In genomic region chr16:70480127-70481105, GRCh38 we compare ENCODE assay signal across 26 cellular contexts. TPM values are rescaled to one million over a fixed set of nuclear protein-coding genes. Genes with fewer than 3 reads are reported as not detected.
A peak's percentile ranks its signal among the peaks of the same experiment; 100 is the strongest.
DNase-seq lines count a peak whose midpoint lies in the region; ATAC-seq, FAIRE-seq and TF ChIP-seq lines count a peak whose summit lies in the region.
"Had no signal": no experiment of that assay in that cellular context is flagged by ENCODE, and none has a peak within 500 bp of the region (broad histone marks: within the 10 kb centered on the region; RNA-seq: fewer than 3 reads in every experiment).

No MANE protein-coding gene starts in this region.

- CTCF ChIA-PET in K562 (lab: Yijun Ruan, JAX; ENCODE audit: low intra/inter-chr PET ratio): no interaction called here

- H3K27ac ChIP-seq in K562 (ENCODE audit: extremely low read depth, low read depth, low read length) (no peak overlapping the region), upper lobe of right lung (peak overlapping the region; percentile 47)

- H3K4me1 ChIP-seq in K562 (replicated peaks in 1 of 2; ENCODE audit: control insufficient read depth in 2 of 2, insufficient read depth in 2 of 2, low read length in 2 of 2) (peaks cover 0 to 9% of the 10 kb centered on the region in 2 experiments; a peak in 2 of 5 replicates), upper lobe of right lung (peaks cover 10% of the 10 kb centered on the region)

- TF ChIP-seq POLR2A in K562 (conservative IDR thresholded peaks at IDR 0.05): no peak

- H3K4me2 ChIP-seq in K562 (ENCODE audit: insufficient read depth, low read length): no peak overlapping the region

- DNase-seq in stimulated activated naive CD8-positive, alpha-beta T cell treated with anti-CD3 and anti-CD28 coated beads, Interleukin-15, amount 100 ng/mL, for 72 hours: no peak
- DNase-seq in stimulated activated naive CD8-positive, alpha-beta T cell treated with anti-CD3 and anti-CD28 coated beads, Interleukin-15, Interleukin-2, amounts not matched to agents 100 U/mL and 50 U/mL, for 24 hours: no peak
- DNase-seq in NCI-H2171 (lab: John Stamatoyannopoulos, UW) (peak; percentile 91), K562 (ENCODE audit: extremely low read depth in 1 of 4, low spot score in 3 of 4) (no peak), upper lobe of right lung (no peak), midbrain (lab: John Stamatoyannopoulos, UW) (no peak), RKO (ENCODE audit: low spot score) (no peak), GM13976 (ENCODE audit: low spot score) (no peak)
- DNase-seq: activated B cell treated with CpG ODN at 0.5 μM for 24 hours; activated CD4-positive, alpha-beta memory T cell treated with anti-CD3 and anti-CD28 coated beads, Interleukin-2, amount 10 ng/mL, durations not matched to agents 7 days and 5 days; activated T-cell treated with anti-CD3 and anti-CD28 coated beads, Interleukin-2, amount 50 U/mL, for 4 hours; CD4-positive, CD25-positive, alpha-beta regulatory T cell; DMS53; effector memory CD8-positive, alpha-beta T cell; esophagus squamous epithelium; NCI-H82; stimulated activated CD4-positive, alpha-beta T cell treated with anti-CD3 and anti-CD28 coated beads, Interleukin-2, amount 100 ng/mL, for 48 hours; T-helper 9 cell; trophoblast cell had no signal

- H3K9me3 ChIP-seq in K562 (replicated peaks; ENCODE audit: control insufficient read depth, insufficient read depth, low read depth, low read length) (no peaks in the 10 kb centered on the region), upper lobe of right lung (no peaks in the 10 kb centered on the region)
- H3K9me3 ChIP-seq: esophagus squamous epithelium, gastroesophageal sphincter had no signal

- H3K9me1 ChIP-seq in K562 (ENCODE audit: control insufficient read depth, insufficient read depth, low read length): peaks cover 3% of the 10 kb centered on the region

- no peaks in the 10 kb centered on the region for H3K9me3 Mint-ChIP-seq in stimulated activated naive CD8-positive, alpha-beta T cell treated with anti-CD3 and anti-CD28 coated beads, Interleukin-15, amount 100 ng/mL, for 72 hours
- H3K9me3 Mint-ChIP-seq: activated B cell treated with CpG ODN at 0.5 μM for 24 hours; activated CD4-positive, alpha-beta memory T cell treated with anti-CD3 and anti-CD28 coated beads, Interleukin-2, amount 10 ng/mL, durations not matched to agents 7 days and 5 days; activated naive CD4-positive, alpha-beta T cell treated with anti-CD3 and anti-CD28 coated beads, Interleukin-2, amount 50 U/mL, for 24 hours; activated T-cell treated with anti-CD3 and anti-CD28 coated beads, Interleukin-2, amount 50 U/mL, for 4 hours; CD4-positive, CD25-positive, alpha-beta regulatory T cell; effector memory CD8-positive, alpha-beta T cell; mesothelial cell of epicardium; nephron had no signal

- BruUV-seq in K562 (replicated peaks; lab: Mats Ljungman, UMichigan): TSS peak; percentile 67

- peak overlapping the region; percentile 25 to 34 for H3K27ac Mint-ChIP-seq in stimulated activated naive CD8-positive, alpha-beta T cell treated with anti-CD3 and anti-CD28 coated beads, Interleukin-15, amount 100 ng/mL, for 72 hours
- H3K27ac Mint-ChIP-seq: activated B cell treated with CpG ODN at 0.5 μM for 24 hours; activated CD4-positive, alpha-beta memory T cell treated with anti-CD3 and anti-CD28 coated beads, Interleukin-2, amount 10 ng/mL, durations not matched to agents 7 days and 5 days; CD4-positive, CD25-positive, alpha-beta regulatory T cell; mesothelial cell of epicardium; nephron had no signal

- H3K4me3 ChIP-seq in K562: no peak overlapping the region
- no peak overlapping the region for H3K4me3 ChIP-seq in upper lobe of right lung
- H3K4me3 ChIP-seq: esophagus squamous epithelium, gastroesophageal sphincter had no signal

- in situ Hi-C loops in K562 (cut with MboI) (no loop called here), GM13976 (cut with MboI; ENCODE audit: low sequenced_read_pairs, unreplicated experiment) (no loop called here)

- H3K27me3 ChIP-seq in K562 (ENCODE audit: control insufficient read depth in 2 of 2, insufficient read depth in 2 of 2, low read length in 2 of 2) (no peaks in the 10 kb centered on the region), upper lobe of right lung (no peaks in the 10 kb centered on the region)
- H3K27me3 ChIP-seq: esophagus squamous epithelium, gastroesophageal sphincter had no signal

- no peak overlapping the region for H2AFZ ChIP-seq in K562 (ENCODE audit: low read depth, low read length)

- H3K36me3 ChIP-seq in K562 (ENCODE audit: control insufficient read depth, insufficient read depth, low read length): peaks cover 67% of the 10 kb centered on the region; the same call in 2 of the 3 replicates
- H3K36me3 ChIP-seq in upper lobe of right lung: peaks cover 61% of the 10 kb centered on the region

- no peak for TF ChIP-seq RAD21 in K562 (CRISPR knock-in tag; conservative IDR thresholded peaks at IDR 0.05 in 1 of 2, IDR thresholded peaks at IDR 0.05 in 1 of 2)

- ATAC-seq in stimulated activated naive CD8-positive, alpha-beta T cell treated with anti-CD3 and anti-CD28 coated beads, Interleukin-15, amount 100 ng/mL, for 72 hours: no peak
- ATAC-seq in stimulated activated naive CD8-positive, alpha-beta T cell treated with anti-CD3 and anti-CD28 coated beads, Interleukin-15, Interleukin-2, amounts not matched to agents 100 U/mL and 50 U/mL, for 24 hours: no peak
- 0 out of 3 replicates have a peak, but pooled peaks have one; percentile 11 for ATAC-seq in K562
- ATAC-seq in upper lobe of right lung: no peak
- ATAC-seq: activated T-cell treated with anti-CD3 and anti-CD28 coated beads, Interleukin-2, amount 50 U/mL, for 4 hours; effector memory CD8-positive, alpha-beta T cell; gastroesophageal sphincter had no signal

- H3K9ac ChIP-seq in K562 (ENCODE audit: insufficient read depth in 1 of 2, low read depth in 2 of 2, low read length in 2 of 2): peak overlapping the region in 1 of 2 experiments; percentile 46; a peak in 1 of 4 replicates

- H3K27me3 Mint-ChIP-seq in stimulated activated naive CD8-positive, alpha-beta T cell treated with anti-CD3 and anti-CD28 coated beads, Interleukin-15, amount 100 ng/mL, for 72 hours: no peaks in the 10 kb centered on the region
- H3K27me3 Mint-ChIP-seq: activated B cell treated with CpG ODN at 0.5 μM for 24 hours; activated CD4-positive, alpha-beta memory T cell treated with anti-CD3 and anti-CD28 coated beads, Interleukin-2, amount 10 ng/mL, durations not matched to agents 7 days and 5 days; activated naive CD4-positive, alpha-beta T cell treated with anti-CD3 and anti-CD28 coated beads, Interleukin-2, amount 50 U/mL, for 24 hours; CD4-positive, CD25-positive, alpha-beta regulatory T cell; effector memory CD8-positive, alpha-beta T cell had no signal

- no peak overlapping the region for H3K4me3 Mint-ChIP-seq in stimulated activated naive CD8-positive, alpha-beta T cell treated with anti-CD3 and anti-CD28 coated beads, Interleukin-15, amount 100 ng/mL, for 72 hours
- H3K4me3 Mint-ChIP-seq: activated B cell treated with CpG ODN at 0.5 μM for 24 hours; activated CD4-positive, alpha-beta memory T cell treated with anti-CD3 and anti-CD28 coated beads, Interleukin-2, amount 10 ng/mL, durations not matched to agents 7 days and 5 days; activated naive CD4-positive, alpha-beta T cell treated with anti-CD3 and anti-CD28 coated beads, Interleukin-2, amount 50 U/mL, for 24 hours; activated T-cell treated with anti-CD3 and anti-CD28 coated beads, Interleukin-2, amount 50 U/mL, for 4 hours; CD4-positive, CD25-positive, alpha-beta regulatory T cell; effector memory CD8-positive, alpha-beta T cell; mesothelial cell of epicardium; nephron had no signal

- no peak for FAIRE-seq in K562 (lab: Jason Lieb, UNC)
- FAIRE-seq: astrocyte, H1, RCC 7860 had no signal

- TF ChIP-seq EP300 in K562 (IDR thresholded peaks at IDR 0.05; ENCODE audit: low read length): no peak

- intact Hi-C loops in K562 (cut with micrococcal nuclease) (no loop called here), upper lobe of right lung (cut with DNase I) (no loop called here)

- no peaks in the 10 kb centered on the region for H3K79me2 ChIP-seq in K562 (ENCODE audit: control insufficient read depth, insufficient read depth, low read length)

- no peak for TF ChIP-seq CTCF in K562 (IDR thresholded peaks at IDR 0.05 in 2 of 3, conservative IDR thresholded peaks at IDR 0.05 in 1 of 3; ENCODE audit: insufficient read depth in 2 of 3, low read depth in 1 of 3, low read length in 3 of 3)
- TF ChIP-seq CTCF in upper lobe of right lung (IDR thresholded peaks at IDR 0.05): no peak
- TF ChIP-seq CTCF in GM13976 (IDR thresholded peaks at IDR 0.05; ENCODE audit: borderline replicate concordance, control extremely low read depth, extremely low read depth, insufficient read depth, missing control alignments): no peak

- WGBS in K562 (ENCODE audit: insufficient coverage, low coverage, missing lambda C conversion rate): 86% methylated on average over 17 of the region's 17 CpGs

- peaks cover 37% of the 10 kb centered on the region for H3K4me1 Mint-ChIP-seq in stimulated activated naive CD8-positive, alpha-beta T cell treated with anti-CD3 and anti-CD28 coated beads, Interleukin-15, amount 100 ng/mL, for 72 hours
- H3K4me1 Mint-ChIP-seq: nephron had no signal

- no peaks in the 10 kb centered on the region; the same call in 1 of the 2 replicates for H4K20me1 ChIP-seq in K562 (replicated peaks; ENCODE audit: control insufficient read depth, insufficient read depth, low read length)

- POLR2A ChIA-PET in K562 (lab: Yijun Ruan, JAX): interaction anchor here (0.5 to 2.2 kb wide), 6 partner anchors 10 to 192 kb away, joined by 3 to 10 read pairs (median 3); no protein-coding TSS in a partner anchor

RNA-seq across cellular contexts. Expression of gene FCSK, which starts 26.0 kb away (rescaled TPM):
- 66.2 and 212 TPM in 2 replicates for total RNA-seq in K562 (2011; cell fraction: chromatin; rRNA removed; ENCODE audit: low replicate concordance)
- 117 and 131 TPM in 2 replicates for total RNA-seq in K562 (2011; cell fraction: nucleolus; rRNA removed)
- total RNA-seq in K562 (2011; cell fraction: nucleoplasm; rRNA removed): 80.1 and 84.7 TPM in 2 replicates
- total RNA-seq in K562 (2014; rRNA removed): 12.6 and 15.6 TPM in 2 replicates
- total RNA-seq in K562 (2014; rRNA removed; fragmentation: Illumina TruSeq; extraction: Trizol): 4.7 and 6.9 TPM in 2 replicates
- total RNA-seq in K562 (2015; rRNA removed; fragmentation: Illumina TruSeq; extraction: Trizol): 7.4 and 7.7 TPM in 2 replicates
- total RNA-seq in K562 (2021): 18.6 and 19.0 TPM in 2 replicates
- 13.5 and 22.6 TPM in 2 replicates for polyA plus RNA-seq in K562 (2011; rRNA removed)
- 16.3 and 19.3 TPM in 2 replicates for polyA plus RNA-seq in K562 (2011; cell fraction: cytosol; rRNA removed)
- polyA plus RNA-seq in K562 (2011; cell fraction: nucleus; rRNA removed): 115 and 146 TPM in 2 replicates
- 10.0 and 16.5 TPM in 2 replicates for polyA plus RNA-seq in K562 (2012)
- polyA plus RNA-seq in K562 (2014; fragmentation: Illumina TruSeq; extraction: Trizol): 8.3 and 9.1 TPM in 2 replicates
- 1 to 10 TPM in 1 of 2 experiments, under 1 TPM in 1; 0.92 to 1.1 TPM for polyA plus RNA-seq in K562 (2014; fragmentation: Nextera tagmentation; extraction: Ambion mirVana)
- polyA plus RNA-seq in K562 (2014; rRNA removed): 15.1 and 19.9 TPM in 2 replicates
- 7.5 and 9.5 TPM in 2 replicates for polyA minus RNA-seq in K562 (2011; rRNA and poly(A)+ RNA removed)
- 8.0 and 12.0 TPM in 2 replicates for polyA minus RNA-seq in K562 (2011; cell fraction: cytosol; rRNA and poly(A)+ RNA removed)
- polyA minus RNA-seq in K562 (2011; cell fraction: nucleus; rRNA and poly(A)+ RNA removed): 25.0 and 31.0 TPM in 2 replicates
- total RNA-seq in upper lobe of right lung: 26.0 TPM

RNA-seq across cellular contexts. Expression of gene ST3GAL2, which starts 41.5 kb away (rescaled TPM):
- total RNA-seq in K562 (2011; cell fraction: chromatin; rRNA removed; ENCODE audit: low replicate concordance): 87.4 and 216 TPM in 2 replicates
- 182 and 184 TPM in 2 replicates for total RNA-seq in K562 (2011; cell fraction: nucleolus; rRNA removed)
- total RNA-seq in K562 (2011; cell fraction: nucleoplasm; rRNA removed): 128 and 145 TPM in 2 replicates
- 75.5 and 95.5 TPM in 2 replicates for total RNA-seq in K562 (2014; rRNA removed)
- 23.7 and 31.8 TPM in 2 replicates for total RNA-seq in K562 (2014; rRNA removed; fragmentation: Illumina TruSeq; extraction: Trizol)
- total RNA-seq in K562 (2015; rRNA removed; fragmentation: Illumina TruSeq; extraction: Trizol): 48.9 and 53.8 TPM in 2 replicates
- total RNA-seq in K562 (2021): 98.9 and 108 TPM in 2 replicates
- 34.3 and 40.9 TPM in 2 replicates for polyA plus RNA-seq in K562 (2011; rRNA removed)
- polyA plus RNA-seq in K562 (2011; cell fraction: cytosol; rRNA removed): 50.0 and 87.1 TPM in 2 replicates
- polyA plus RNA-seq in K562 (2011; cell fraction: nucleus; rRNA removed): 25.8 and 38.5 TPM in 2 replicates
- polyA plus RNA-seq in K562 (2012): 67.8 and 92.0 TPM in 2 replicates
- polyA plus RNA-seq in K562 (2014; fragmentation: Illumina TruSeq; extraction: Trizol): 25.1 and 50.7 TPM in 2 replicates
- 1 to 10 TPM; 1.5 to 2.4 TPM for polyA plus RNA-seq in K562 (2014; fragmentation: Nextera tagmentation; extraction: Ambion mirVana)
- polyA plus RNA-seq in K562 (2014; rRNA removed): 50.5 and 57.8 TPM in 2 replicates
- polyA minus RNA-seq in K562 (2011; rRNA and poly(A)+ RNA removed): 57.6 and 96.4 TPM in 2 replicates
- 126 and 151 TPM in 2 replicates for polyA minus RNA-seq in K562 (2011; cell fraction: cytosol; rRNA and poly(A)+ RNA removed)
- polyA minus RNA-seq in K562 (2011; cell fraction: nucleus; rRNA and poly(A)+ RNA removed): 24.9 and 34.4 TPM in 2 replicates
- 30.9 TPM for total RNA-seq in upper lobe of right lung

RNA-seq across cellular contexts. Expression of gene COG4, which starts 42.9 kb away (rescaled TPM):
- 128 and 175 TPM in 2 replicates for total RNA-seq in K562 (2011; cell fraction: chromatin; rRNA removed; ENCODE audit: low replicate concordance)
- 70.0 and 73.4 TPM in 2 replicates for total RNA-seq in K562 (2011; cell fraction: nucleolus; rRNA removed)
- total RNA-seq in K562 (2011; cell fraction: nucleoplasm; rRNA removed): 87.9 and 95.3 TPM in 2 replicates
- total RNA-seq in K562 (2014; rRNA removed) (43.2 and 59.0 TPM in 2 replicates), K562 (2014; rRNA removed; fragmentation: Illumina TruSeq; extraction: Trizol) (39.5 and 44.4 TPM in 2 replicates), K562 (2015; rRNA removed; fragmentation: Illumina TruSeq; extraction: Trizol) (41.2 and 42.6 TPM in 2 replicates), K562 (2021) (66.7 and 69.8 TPM in 2 replicates), upper lobe of right lung (63.0 TPM)
- polyA plus RNA-seq in K562 (2011; rRNA removed) (69.2 and 73.9 TPM in 2 replicates), K562 (2014; fragmentation: Illumina TruSeq; extraction: Trizol) (44.2 and 48.9 TPM in 2 replicates), K562 (2014; fragmentation: Nextera tagmentation; extraction: Ambion mirVana) (10 to 100 TPM; 13.7 to 37.4 TPM), K562 (2014; rRNA removed) (49.1 and 55.9 TPM in 2 replicates)
- polyA plus RNA-seq in K562 (2011; cell fraction: cytosol; rRNA removed): 55.1 and 86.3 TPM in 2 replicates
- 150 and 164 TPM in 2 replicates for polyA plus RNA-seq in K562 (2011; cell fraction: nucleus; rRNA removed)
- polyA plus RNA-seq in K562 (2012): 61.8 and 77.6 TPM in 2 replicates
- polyA minus RNA-seq in K562 (2011; rRNA and poly(A)+ RNA removed): 67.7 and 72.4 TPM in 2 replicates
- 30.7 and 31.3 TPM in 2 replicates for polyA minus RNA-seq in K562 (2011; cell fraction: cytosol; rRNA and poly(A)+ RNA removed)
- polyA minus RNA-seq in K562 (2011; cell fraction: nucleus; rRNA and poly(A)+ RNA removed): 27.5 and 41.7 TPM in 2 replicates

RNA-seq across cellular contexts. Expression of gene SF3B3, which starts 43.2 kb away (rescaled TPM):
- 616 and 628 TPM in 2 replicates for total RNA-seq in K562 (2011; cell fraction: chromatin; rRNA removed; ENCODE audit: low replicate concordance)
- 207 and 261 TPM in 2 replicates for total RNA-seq in K562 (2011; cell fraction: nucleolus; rRNA removed)
- 272 and 275 TPM in 2 replicates for total RNA-seq in K562 (2011; cell fraction: nucleoplasm; rRNA removed)
- total RNA-seq in K562 (2014; rRNA removed) (98.9 and 208 TPM in 2 replicates), K562 (2014; rRNA removed; fragmentation: Illumina TruSeq; extraction: Trizol) (221 and 275 TPM in 2 replicates), K562 (2015; rRNA removed; fragmentation: Illumina TruSeq; extraction: Trizol) (252 and 265 TPM in 2 replicates), K562 (2021) (513 and 546 TPM in 2 replicates), upper lobe of right lung (174 TPM)
- polyA plus RNA-seq in K562 (2011; rRNA removed) (172 and 248 TPM in 2 replicates), K562 (2014; fragmentation: Illumina TruSeq; extraction: Trizol) (349 and 430 TPM in 2 replicates), K562 (2014; fragmentation: Nextera tagmentation; extraction: Ambion mirVana) (100 to 1,000 TPM; 209 to 414 TPM), K562 (2014; rRNA removed) (103 and 105 TPM in 2 replicates)
- 249 and 266 TPM in 2 replicates for polyA plus RNA-seq in K562 (2011; cell fraction: cytosol; rRNA removed)
- polyA plus RNA-seq in K562 (2011; cell fraction: nucleus; rRNA removed): 317 and 410 TPM in 2 replicates
- polyA plus RNA-seq in K562 (2012): 179 and 231 TPM in 2 replicates
- 327 and 380 TPM in 2 replicates for polyA minus RNA-seq in K562 (2011; rRNA and poly(A)+ RNA removed)
- polyA minus RNA-seq in K562 (2011; cell fraction: cytosol; rRNA and poly(A)+ RNA removed): 234 and 252 TPM in 2 replicates
- polyA minus RNA-seq in K562 (2011; cell fraction: nucleus; rRNA and poly(A)+ RNA removed): 101 and 174 TPM in 2 replicates
